ENCODE assay signal across 8 cellular contexts in the genomic region with DNA sequence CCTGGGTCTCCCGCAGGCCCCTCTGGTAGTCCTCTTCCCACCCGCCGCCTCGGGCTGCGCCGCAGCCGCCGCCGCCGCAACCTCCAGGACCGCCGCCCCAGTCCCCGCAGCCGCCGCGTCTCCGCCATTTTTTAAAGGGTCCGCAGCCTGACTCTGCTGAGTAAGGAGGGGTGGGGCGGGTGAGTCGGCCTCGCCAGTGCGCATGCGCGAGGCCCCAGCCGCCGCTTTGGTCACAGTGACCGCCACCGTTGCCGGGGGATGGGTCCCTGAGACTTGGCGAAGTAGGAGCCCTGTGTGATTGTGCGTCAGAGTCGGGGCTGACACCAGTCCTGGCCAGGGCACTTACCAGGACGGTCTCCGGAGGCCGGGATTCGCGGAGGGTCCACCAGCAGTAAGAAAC.
DNase-seq lines count a peak whose midpoint lies in the region; ATAC-seq, FAIRE-seq and TF ChIP-seq lines count a peak whose summit lies in the region.
"Not testable (repeated sequence)": the region's sequence is repeated elsewhere in the genome, so short reads cannot be mapped to it uniquely, and the experiment has no call there.

No MANE protein-coding gene starts in this region.

- TF ChIP-seq EP300 in transverse colon (IDR thresholded peaks at IDR 0.05; ENCODE audit: low read depth): not testable (repeated sequence)

- not testable (repeated sequence) for FAIRE-seq in kidney (lab: Jason Lieb, UNC)

- TF ChIP-seq POLR2A in transverse colon (IDR thresholded peaks at IDR 0.05): not testable (repeated sequence)

- H3K27me3 ChIP-seq in GM06990 (replicated peaks; ENCODE audit: control insufficient read depth, insufficient read depth, low read length); SJCRH30; psoas muscle (ENCODE audit: insufficient read depth in 3 of 3, low read length in 2 of 3); transverse colon: not testable (repeated sequence)

- not testable (repeated sequence) for TF ChIP-seq CTCF in GM06990 (IDR thresholded peaks at IDR 0.05; ENCODE audit: insufficient read depth, low read length, poor library complexity, severe bottlenecking); epithelial cell of esophagus (IDR thresholded peaks at IDR 0.05; ENCODE audit: insufficient read depth, low read depth, low read length, missing control alignments); kidney (IDR thresholded peaks at IDR 0.05; ENCODE audit: borderline replicate concordance, extremely low read depth, insufficient read depth); psoas muscle (IDR thresholded peaks at IDR 0.05); transverse colon (IDR thresholded peaks at IDR 0.05)

- H3K36me3 ChIP-seq in GM06990 (ENCODE audit: control insufficient read depth, insufficient read depth, low read length); SJCRH30; kidney (ENCODE audit: control insufficient read depth in 1 of 2, insufficient read depth in 2 of 2, low read length in 2 of 2); psoas muscle (ENCODE audit: insufficient read depth in 1 of 2, low read depth in 1 of 2); transverse colon: not testable (repeated sequence)

- WGBS in psoas muscle, 3 donors: 87 to 94% (median 93%) methylated on average over 22 to 27 of the region's 37 CpGs
- 98% methylated on average over 16 of the region's 37 CpGs; no CpG with 5 or more reads in 1 of the 2 donors for WGBS in transverse colon (ENCODE audit: low coverage in 1 of 2), 2 donors

- H3K4me1 ChIP-seq in SJCRH30; kidney (ENCODE audit: control insufficient read depth in 1 of 2, insufficient read depth in 1 of 2, low read depth in 1 of 2, low read length in 2 of 2); psoas muscle; transverse colon: not testable (repeated sequence)

- not testable (repeated sequence) for ATAC-seq in psoas muscle

- intact Hi-C loops in kidney (cut with DNase I); psoas muscle (cut with DNase I); transverse colon (cut with DNase I; ENCODE audit: low total_unique reads): not testable (repeated sequence)

- not testable (repeated sequence) for H3K9me3 ChIP-seq in SJCRH30 (replicated peaks); kidney (ENCODE audit: control insufficient read depth in 1 of 2, low read length in 2 of 2); psoas muscle; transverse colon

- H3K27ac ChIP-seq in SJCRH30; kidney (ENCODE audit: low read depth in 2 of 2, low read length in 2 of 2); psoas muscle; transverse colon: not testable (repeated sequence)

- not testable (repeated sequence) for H3K9ac ChIP-seq in kidney (ENCODE audit: low read length in 2 of 2)

- H3K4me3 ChIP-seq in GM06990 (replicated peaks; ENCODE audit: low read depth, low read length): peak overlapping the region; percentile 37
- H3K4me3 ChIP-seq in SJCRH30; kidney (ENCODE audit: low read length in 2 of 2); psoas muscle; transverse colon: not testable (repeated sequence)
- H3K4me3 ChIP-seq in epithelial cell of esophagus (ENCODE audit: low read length): peak overlapping the region; percentile 34

- DNase-seq in GM06990 (ENCODE audit: extremely low read depth, insufficient read length): peak; percentile 58
- peak; percentile 16 for DNase-seq in NCI-H1092 (lab: John Stamatoyannopoulos, UW)
- DNase-seq in SJCRH30: peak; percentile 29 to 32
- peak; percentile 34 for DNase-seq in activated T-cell treated with anti-CD3 and anti-CD28 coated beads for 48 hours (ENCODE audit: low read depth)
- peak; percentile 53 for DNase-seq in epithelial cell of esophagus (ENCODE audit: low read depth)
- peak; percentile 92 for DNase-seq in kidney
- peak; percentile 59 to 78 for DNase-seq in psoas muscle
- DNase-seq in transverse colon: peak; percentile 56

- in situ Hi-C loops in transverse colon (cut with MboI; ENCODE audit: low pct_ligation_motif_present in 1 of 4, low pct_unique_long_range_greater_than_20kb in 1 of 4, low sequenced_read_pairs in 3 of 4): not testable (repeated sequence)

Comparison
In these comparisons a context has a peak if more than half of its experiments do, and no peak if none do; other contexts are left out.
1. DNase-seq: peak in every context shown above with its lines; median percentile 92 in kidney; 68 in psoas muscle; 58 in GM06990; 56 in transverse colon; 53 in epithelial cell of esophagus; 34 in activated T-cell treated with anti-CD3 and anti-CD28 coated beads for 48 hours; 30 in SJCRH30; 16 in NCI-H1092.